2 cellular contexts compared by ENCODE assay signal in genomic region chr13:102839462-102839861, GRCh38.
TF ChIP-seq lines count a peak whose summit lies in the region.

No MANE protein-coding gene starts in this region.

TF ChIP-seq in IMR-90, 13 proteins besides CTCF, POLR2A, EP300 and RAD21:
- TF ChIP-seq CEBPB (IDR thresholded peaks at IDR 0.05; ENCODE audit: low read depth, low read length) (peak; percentile 53; the same call in 1 of the 2 replicates), RFX5 (IDR thresholded peaks at IDR 0.05; ENCODE audit: low read depth, low read length) (no peak), MAFK (IDR thresholded peaks at IDR 0.05; ENCODE audit: low read depth, low read length) (no peak)

TF ChIP-seq in liver, 16 proteins besides CTCF, POLR2A, EP300 and RAD21 (continued from another document):
- TF ChIP-seq HNF4G (IDR thresholded peaks at IDR 0.05) (no peak), HNF4A (conservative IDR thresholded peaks at IDR 0.05) (peak; percentile 31 to 40), EGR1 (IDR thresholded peaks at IDR 0.05; ENCODE audit: low read depth in 2 of 2) (no peak), FOXA1 (IDR thresholded peaks at IDR 0.05) (no peak), SP1 (IDR thresholded peaks at IDR 0.05) (peak; percentile 10), ATF3 (IDR thresholded peaks at IDR 0.05) (no peak)
